Comparison of ENCODE assay signal across 20 cellular contexts in the genomic region with DNA sequence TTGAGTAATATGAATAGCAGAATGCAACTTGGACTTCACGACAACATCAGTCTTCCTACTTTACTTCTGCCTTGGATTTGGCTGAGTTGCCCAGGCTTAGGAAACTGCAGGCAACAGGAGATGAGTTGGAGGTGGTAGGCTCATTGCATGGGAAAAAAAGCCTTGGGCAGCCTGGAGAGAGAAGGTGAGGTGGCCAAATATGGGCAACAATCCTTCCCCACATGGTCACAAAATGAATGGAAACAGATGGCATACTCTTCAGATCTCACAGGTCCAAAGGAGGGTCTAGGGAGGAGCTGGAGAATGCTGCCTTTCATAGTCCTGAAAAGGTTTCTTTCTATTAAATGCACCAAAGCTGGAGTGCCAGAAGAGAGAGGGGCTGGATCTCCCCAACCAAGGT.
"Had no signal": no experiment of that assay in that cellular context is flagged by ENCODE, and none has a peak within 500 bp of the region (broad histone marks: within the 10 kb centered on the region; RNA-seq: fewer than 3 reads in every experiment).

No MANE protein-coding gene starts in this region.

- H3K4me3 Mint-ChIP-seq: activated naive CD8-positive, alpha-beta T cell treated with anti-CD3 and anti-CD28 coated beads, Interleukin-2, amount 10 ng/mL, durations not matched to agents 7 days and 5 days; endodermal cell had no signal

- H3K27me3 Mint-ChIP-seq: activated naive CD8-positive, alpha-beta T cell treated with anti-CD3 and anti-CD28 coated beads, Interleukin-2, amount 10 ng/mL, durations not matched to agents 7 days and 5 days; natural killer cell treated with Interleukin-12 subunit alpha and Interleukin-12 subunit beta and Interleukin-15 and Interleukin-18, amount 100 ng/mL, for 72 hours; stimulated activated naive CD8-positive, alpha-beta T cell treated with anti-CD3 and anti-CD28 coated beads, Interleukin-15, amount 100 ng/mL, for 72 hours had no signal

- H3K27ac Mint-ChIP-seq: activated naive CD8-positive, alpha-beta T cell treated with anti-CD3 and anti-CD28 coated beads, Interleukin-2, amount 10 ng/mL, durations not matched to agents 7 days and 5 days; endodermal cell had no signal

- ATAC-seq: heart left ventricle, left cardiac atrium had no signal

- DNase-seq: activated CD4-positive, alpha-beta T cell treated with anti-CD3 and anti-CD28 coated beads, Interleukin-2, amount 50 U/mL, for 4 hours; activated CD4-positive, CD25-positive, alpha-beta regulatory T cell treated with anti-CD3 and anti-CD28 coated beads, Interleukin-2, amount 50 U/mL, for 72 hours; activated gamma-delta T cell treated with Interleukin-2 at 50 U/mL for 16 hours; activated naive CD8-positive, alpha-beta T cell treated with anti-CD3 and anti-CD28 coated beads, Interleukin-2, amount 10 ng/mL, durations not matched to agents 7 days and 5 days; amniotic stem cell; cerebellar nuclear complex; cortex of kidney; endodermal cell; heart left ventricle; islet precursor cell; left cardiac atrium; midbrain; ovary; stimulated activated CD4-positive, alpha-beta T cell treated with anti-CD3 and anti-CD28 coated beads, Interleukin-2, amount 100 ng/mL, for 48 hours; stimulated activated CD8-positive, alpha-beta memory T cell treated with anti-CD3 and anti-CD28 coated beads, Interleukin-4, amount 100 ng/mL, for 48 hours; stimulated activated naive CD8-positive, alpha-beta T cell treated with anti-CD3 and anti-CD28 coated beads, Interleukin-15, amount 100 ng/mL, for 72 hours; T-helper 1 cell; tibial artery; WERI-Rb-1 had no signal

- H3K4me1 Mint-ChIP-seq: endodermal cell had no signal
